8 cellular contexts compared by ENCODE assay signal in genomic region chr11:62392944-62393628, GRCh38. TPM values are rescaled to one million over a fixed set of nuclear protein-coding genes. Genes with fewer than 3 reads are reported as not detected.
DNase-seq lines count a peak whose midpoint lies in the region; ATAC-seq and TF ChIP-seq lines count a peak whose summit lies in the region.

No MANE protein-coding gene starts in this region.

- H3K9me3 Mint-ChIP-seq in activated T-helper 17 cell treated with anti-CD3 and anti-CD28 coated beads, Interleukin-2, amount 50 U/mL, for 72 hours, result no peaks in the 10 kb centered on the region

- H3K9ac ChIP-seq in KMS-11 (no peak overlapping the region), neural cell (ENCODE audit: low read length) (no peak overlapping the region)

- no peak for TF ChIP-seq RAD21 in neural cell (conservative IDR thresholded peaks at IDR 0.05)

- no peaks in the 10 kb centered on the region for H3K27me3 Mint-ChIP-seq in activated T-helper 17 cell treated with anti-CD3 and anti-CD28 coated beads, Interleukin-2, amount 50 U/mL, for 72 hours

- peak; percentile 6 for DNase-seq in NCI-H1436 (lab: John Stamatoyannopoulos, UW)
- DNase-seq in NCI-H1436 treated with DMSO at 0.1 percent for 48 hours (lab: John Stamatoyannopoulos, UW), result no peak
- DNase-seq in left ventricle myocardium superior, result no peak
- no peak for DNase-seq in cerebellum (ENCODE audit: low spot score)

- H3K79me2 ChIP-seq in KMS-11 (ENCODE audit: insufficient read depth, low read depth), result no peaks in the 10 kb centered on the region
- H3K79me2 ChIP-seq in neural cell (replicated peaks; ENCODE audit: insufficient read depth, low read length), result no peaks in the 10 kb centered on the region

- H3K4me1 ChIP-seq in KMS-11 (ENCODE audit: low read depth, poor library complexity, severe bottlenecking), result peaks cover 28% of the 10 kb centered on the region

- ATAC-seq in activated T-helper 17 cell treated with anti-CD3 and anti-CD28 coated beads, Interleukin-2, amount 50 U/mL, for 72 hours (replicated peaks), result peak; percentile 54
- ATAC-seq in left ventricle myocardium superior (no peak), HG02763 (IDR thresholded peaks at IDR 0.05; ENCODE audit: unreplicated experiment) (no peak)

- H3K36me3 Mint-ChIP-seq in activated T-helper 17 cell treated with anti-CD3 and anti-CD28 coated beads, Interleukin-2, amount 50 U/mL, for 72 hours (ENCODE audit: low read depth), result no peaks in the 10 kb centered on the region

- intact Hi-C loops in left ventricle myocardium superior (cut with micrococcal nuclease), result loop anchor here (10.0 kb wide), 1 partner anchor 152 kb away; the partner anchor contains the start of gene AHNAK

- peaks cover 4% of the 10 kb centered on the region for H3F3A ChIP-seq in neural cell (ENCODE audit: insufficient read depth, low read length, poor library complexity, severe bottlenecking)

- H3K4me2 ChIP-seq in KMS-11 (no peak overlapping the region), neural cell (ENCODE audit: low read length) (no peak overlapping the region)

- no peaks in the 10 kb centered on the region for H3K36me3 ChIP-seq in KMS-11 (ENCODE audit: insufficient read depth)
- H3K36me3 ChIP-seq in neural cell (ENCODE audit: insufficient read depth, low read length), result no peaks in the 10 kb centered on the region

- H3K4me3 ChIP-seq in KMS-11 (IDR thresholded peaks at IDR 0.05; ENCODE audit: insufficient read depth, low read depth, low read length) (no peak overlapping the region), neural cell (ENCODE audit: low read length) (no peak overlapping the region)

- peaks cover 8% of the 10 kb centered on the region for H3K27me3 ChIP-seq in KMS-11 (ENCODE audit: insufficient read depth, low read depth)
- H3K27me3 ChIP-seq in neural cell (ENCODE audit: insufficient read depth, low read depth, low read length), result no peaks in the 10 kb centered on the region

- TF ChIP-seq CTCF in KMS-11 (conservative IDR thresholded peaks at IDR 0.05; ENCODE audit: low read depth, low read length) (peak; percentile 53), neural cell (IDR thresholded peaks at IDR 0.05; ENCODE audit: poor library complexity, severe bottlenecking) (peak; percentile 15)

- H3K4me1 Mint-ChIP-seq in activated T-helper 17 cell treated with anti-CD3 and anti-CD28 coated beads, Interleukin-2, amount 50 U/mL, for 72 hours, result no peaks in the 10 kb centered on the region

- no peak overlapping the region for H3K27ac ChIP-seq in KMS-11
- no peak overlapping the region for H3K27ac ChIP-seq in neural cell (ENCODE audit: low read length)

- H4K20me1 ChIP-seq in KMS-11 (ENCODE audit: insufficient read depth), result no peaks in the 10 kb centered on the region
- no peaks in the 10 kb centered on the region for H4K20me1 ChIP-seq in neural cell (ENCODE audit: insufficient read depth)

- H2AFZ ChIP-seq in KMS-11 (ENCODE audit: low read depth) (no peak overlapping the region), neural cell (ENCODE audit: low read depth, low read length) (no peak overlapping the region)

- no peaks in the 10 kb centered on the region for H3K9me2 ChIP-seq in neural cell (ENCODE audit: insufficient read depth, low read length)

- no peak overlapping the region for H3K27ac Mint-ChIP-seq in activated T-helper 17 cell treated with anti-CD3 and anti-CD28 coated beads, Interleukin-2, amount 50 U/mL, for 72 hours

- no peak overlapping the region for H3K4me3 Mint-ChIP-seq in activated T-helper 17 cell treated with anti-CD3 and anti-CD28 coated beads, Interleukin-2, amount 50 U/mL, for 72 hours

- no peak for TF ChIP-seq EP300 in neural cell (conservative IDR thresholded peaks at IDR 0.05; ENCODE audit: poor library complexity, severe bottlenecking)

- H3K9me3 ChIP-seq in neural cell (ENCODE audit: low read length), result no peaks in the 10 kb centered on the region

TF ChIP-seq in neural cell, 6 proteins besides CTCF, POLR2A, EP300 and RAD21:
- TF ChIP-seq TAF1 (IDR thresholded peaks at IDR 0.05; ENCODE audit: low read depth), result no peak
- no peak for TF ChIP-seq REST (IDR thresholded peaks at IDR 0.05; ENCODE audit: borderline replicate concordance)
- no peak for TF ChIP-seq POLR2AphosphoS5 (IDR thresholded peaks at IDR 0.05)
- no peak for TF ChIP-seq SMC3 (conservative IDR thresholded peaks at IDR 0.05; ENCODE audit: poor library complexity)
- TF ChIP-seq MXI1 (conservative IDR thresholded peaks at IDR 0.05; ENCODE audit: poor library complexity, severe bottlenecking), result no peak
- TF ChIP-seq EZH2 (IDR thresholded peaks at IDR 0.05; ENCODE audit: borderline replicate concordance, insufficient read depth, low read length, poor library complexity, severe bottlenecking), result no peak

RNA-seq across cellular contexts. Expression of gene SCGB1A1, which starts 25.7 kb away (rescaled TPM):
- not detected for total RNA-seq in activated T-helper 17 cell treated with anti-CD3 and anti-CD28 coated beads, Interleukin-2, amount 50 U/mL, for 72 hours
- not detected in 2 replicates for polyA plus RNA-seq in neural cell
- polyA minus RNA-seq in neural cell, result not detected in 2 replicates
- total RNA-seq in left ventricle myocardium superior, result not detected
- total RNA-seq in cerebellum, result not detected

RNA-seq across cellular contexts. Expression of gene ASRGL1, which starts 55.8 kb away (rescaled TPM):
- 1 to 10 TPM; 1.3 to 2.2 TPM for total RNA-seq in activated T-helper 17 cell treated with anti-CD3 and anti-CD28 coated beads, Interleukin-2, amount 50 U/mL, for 72 hours
- 129 and 141 TPM in 2 replicates for polyA plus RNA-seq in neural cell
- polyA minus RNA-seq in neural cell, result 67.4 and 76.3 TPM in 2 replicates
- total RNA-seq in left ventricle myocardium superior (3.1 TPM), cerebellum (30.6 TPM)
